Comparison of ENCODE assay signal across 8 cellular contexts in genomic region chr18:35949903-35950627, GRCh38.
A peak's percentile ranks its signal among the peaks of the same experiment; 100 is the strongest.
DNase-seq lines count a peak whose midpoint lies in the region; ATAC-seq and TF ChIP-seq lines count a peak whose summit lies in the region.

No MANE protein-coding gene starts in this region.

- WGBS in mesodermal cell (ENCODE audit: insufficient coverage in 2 of 2), 2 experiments, result 0% methylated on average over 32 to 45 of the region's 54 CpGs

- H3K4me3 Mint-ChIP-seq in endothelial cell (ENCODE audit: unreplicated experiment), result peak overlapping the region; percentile 88

- no peak overlapping the region for H3K27ac Mint-ChIP-seq in endothelial cell (ENCODE audit: unreplicated experiment)

- no peaks in the 10 kb centered on the region for H3K27me3 ChIP-seq in GM06990 (replicated peaks; ENCODE audit: control insufficient read depth, insufficient read depth, low read length)

- H3K36me3 ChIP-seq in GM06990 (ENCODE audit: control insufficient read depth, insufficient read depth, low read length) (no peaks in the 10 kb centered on the region), mesodermal cell (ENCODE audit: control insufficient read depth, insufficient read depth, low read length) (no peaks in the 10 kb centered on the region)

- TF ChIP-seq CTCF in GM06990 (IDR thresholded peaks at IDR 0.05; ENCODE audit: insufficient read depth, low read length, poor library complexity, severe bottlenecking) (peak; percentile 83), endothelial cell (IDR thresholded peaks at IDR 0.05; ENCODE audit: unreplicated experiment) (peak; percentile 99)

- no peaks in the 10 kb centered on the region for H3K9me3 Mint-ChIP-seq in endothelial cell (ENCODE audit: unreplicated experiment)

- H3K36me3 Mint-ChIP-seq in endothelial cell (ENCODE audit: low read depth, unreplicated experiment), result no peaks in the 10 kb centered on the region

- H3K27me3 Mint-ChIP-seq in endothelial cell (ENCODE audit: unreplicated experiment), result no peaks in the 10 kb centered on the region

- no peaks in the 10 kb centered on the region for H3K9me3 ChIP-seq in mesodermal cell (ENCODE audit: control insufficient read depth, low read length)

- H3K4me3 ChIP-seq in GM06990 (replicated peaks; ENCODE audit: low read depth, low read length) (peak overlapping the region; percentile 14; the same call in 1 of the 2 replicates), mesodermal cell (ENCODE audit: extremely low read depth, insufficient read depth, low read length, poor library complexity, severe bottlenecking) (peak overlapping the region; percentile 54)

- peak; percentile 56 for ATAC-seq in HG02973 (IDR thresholded peaks at IDR 0.05; ENCODE audit: unreplicated experiment)
- ATAC-seq in HG02970 (IDR thresholded peaks at IDR 0.05; ENCODE audit: low FRiP score, unreplicated experiment), result no peak

- H3K27ac ChIP-seq in mesodermal cell (ENCODE audit: low read depth, low read length, severe bottlenecking), result no peak overlapping the region

- DNase-seq in GM06990 (ENCODE audit: extremely low read depth, insufficient read length) (peak; percentile 22), NCI-H69 (lab: John Stamatoyannopoulos, UW) (peak; percentile 94), endothelial cell (ENCODE audit: low spot score) (peak; percentile 61)
- peak; percentile 80 for DNase-seq in activated CD8-positive, alpha-beta memory T cell treated with anti-CD3 and anti-CD28 coated beads for 24 hours
- DNase-seq in stimulated activated CD8-positive, alpha-beta memory T cell treated with anti-CD3 and anti-CD28 coated beads, Interleukin-2, amount 100 ng/mL, for 1 hour (ENCODE audit: low read depth in 2 of 2), result peak; percentile 9 to 10

- no peaks in the 10 kb centered on the region for H3K4me1 Mint-ChIP-seq in endothelial cell (ENCODE audit: unreplicated experiment)

- no peaks in the 10 kb centered on the region for H3K4me1 ChIP-seq in mesodermal cell (ENCODE audit: control insufficient read depth, insufficient read depth, low read length, poor library complexity, severe bottlenecking)

Comparison
In these comparisons a context has a peak if more than half of its experiments do, and no peak if none do; other contexts are left out.
1. DNase-seq: peak in every context shown above with its lines; median percentile 94 in NCI-H69; 80 in activated CD8-positive, alpha-beta memory T cell treated with anti-CD3 and anti-CD28 coated beads for 24 hours; 61 in endothelial cell; 22 in GM06990; 10 in stimulated activated CD8-positive, alpha-beta memory T cell treated with anti-CD3 and anti-CD28 coated beads, Interleukin-2, amount 100 ng/mL, for 1 hour.